Comparison of ENCODE assay signal across 8 cellular contexts in the genomic region with DNA sequence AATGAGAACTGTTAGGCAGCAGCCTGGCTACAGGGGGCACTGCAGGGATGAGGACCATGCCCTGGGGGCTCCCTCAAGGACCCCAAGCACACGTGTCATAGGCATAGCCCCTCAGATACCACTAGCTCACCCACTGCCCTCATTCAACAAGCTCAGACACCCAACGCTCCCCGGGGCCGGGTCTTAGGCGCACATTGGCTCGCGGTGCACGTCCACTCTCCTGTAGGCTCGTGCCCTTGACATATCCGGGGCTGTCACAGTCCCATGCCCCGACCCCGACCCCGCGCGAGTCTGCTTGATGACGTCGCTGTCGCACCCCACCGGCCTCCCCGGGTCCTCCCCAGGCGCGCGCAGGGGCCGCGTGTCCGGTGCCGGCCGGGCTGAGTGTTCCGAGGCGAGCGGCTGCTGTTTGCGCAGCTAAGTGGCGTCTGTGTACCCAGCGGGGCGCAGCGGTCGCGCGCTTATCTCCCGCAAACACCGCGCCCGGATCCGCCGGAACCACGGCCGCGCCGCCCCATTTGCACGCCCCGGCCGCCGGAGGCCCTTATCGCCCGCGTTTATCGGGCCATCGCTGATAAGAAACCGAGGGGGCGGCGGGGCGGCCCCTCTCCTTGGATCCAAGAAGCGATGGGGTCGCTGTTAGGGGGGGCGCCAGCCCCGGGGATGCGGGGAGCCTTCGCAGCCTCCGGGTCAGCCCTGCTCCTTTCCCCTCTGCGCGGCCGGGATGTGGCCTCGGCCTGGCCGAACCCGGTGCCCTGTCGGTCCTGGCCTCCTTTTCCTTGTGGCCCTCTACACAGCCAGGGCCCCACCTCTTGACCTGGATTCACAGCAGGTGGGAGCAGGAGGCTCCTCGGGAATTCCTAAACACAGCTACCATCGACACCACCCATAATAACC. TPM values are rescaled to one million over a fixed set of nuclear protein-coding genes. Genes with fewer than 3 reads are reported as not detected.
A peak's percentile ranks its signal among the peaks of the same experiment; 100 is the strongest.
DNase-seq lines count a peak whose midpoint lies in the region; ATAC-seq and TF ChIP-seq lines count a peak whose summit lies in the region.

No MANE protein-coding gene starts in this region.

- H3K9ac ChIP-seq in PC-3 (ENCODE audit: low read length) (no peak overlapping the region), Karpas-422 (ENCODE audit: low read length) (no peak overlapping the region)

- no peaks in the 10 kb centered on the region for H3K36me3 ChIP-seq in PC-3 (ENCODE audit: low read depth, low read length)
- no peaks in the 10 kb centered on the region for H3K36me3 ChIP-seq in Karpas-422 (ENCODE audit: insufficient read depth, low read length)

- H3K27ac ChIP-seq in PC-3 (ENCODE audit: low read length): no peak overlapping the region
- H3K27ac ChIP-seq in Karpas-422 (ENCODE audit: low read length): no peak overlapping the region

- H3K9me2 ChIP-seq in PC-3 (replicated peaks; ENCODE audit: low read length) (no peaks in the 10 kb centered on the region), Karpas-422 (replicated peaks; ENCODE audit: insufficient read depth, low read length) (no peaks in the 10 kb centered on the region)

- H3K79me2 ChIP-seq in PC-3 (ENCODE audit: low read length) (no peaks in the 10 kb centered on the region), Karpas-422 (ENCODE audit: low read length) (no peaks in the 10 kb centered on the region)

- POLR2A ChIA-PET in PC-3 (lab: Charles Lee; ENCODE audit: unreplicated experiment): no interaction called here

- peak; percentile 31 for DNase-seq in ELF-1 (ENCODE audit: low read depth, low spot score)
- no peak for DNase-seq in PC-3
- no peak for DNase-seq in fibroblast of the aortic adventitia (ENCODE audit: low read depth)
- peak; percentile 83 for DNase-seq in posterior vena cava (ENCODE audit: low spot score)
- DNase-seq in Kasumi-1 (lab: John Stamatoyannopoulos, UW): no peak
- DNase-seq in Karpas-422: no peak
- no peak for DNase-seq in NCI-H2171 (lab: John Stamatoyannopoulos, UW)

- H2AFZ ChIP-seq in PC-3 (ENCODE audit: low read length) (peak overlapping the region; percentile 37; the same call in 1 of the 2 replicates), Karpas-422 (ENCODE audit: low read length) (no peak overlapping the region)

- H4K20me1 ChIP-seq in PC-3 (ENCODE audit: low read length) (no peaks in the 10 kb centered on the region), Karpas-422 (ENCODE audit: insufficient read depth, low read depth, low read length) (no peaks in the 10 kb centered on the region; the same call in 1 of the 2 replicates)

- H3K4me1 ChIP-seq in PC-3 (ENCODE audit: insufficient read depth, low read length) (no peaks in the 10 kb centered on the region), Karpas-422 (ENCODE audit: low read length) (no peaks in the 10 kb centered on the region)

- H3K4me3 ChIP-seq in PC-3 (ENCODE audit: low read length) (peak overlapping the region; percentile 40), fibroblast of the aortic adventitia (ENCODE audit: low read depth, low read length) (peak overlapping the region; percentile 39), Karpas-422 (ENCODE audit: low read length) (no peak overlapping the region)

- TF ChIP-seq CTCF in PC-3 (conservative IDR thresholded peaks at IDR 0.05; ENCODE audit: low read depth, low read length) (peak; percentile 46), fibroblast of the aortic adventitia (IDR thresholded peaks at IDR 0.05; ENCODE audit: insufficient read depth, low read length) (no peak)

- H3K9me3 ChIP-seq in PC-3 (ENCODE audit: low read length) (no peaks in the 10 kb centered on the region), Karpas-422 (ENCODE audit: low read length) (no peaks in the 10 kb centered on the region)

- H3K4me2 ChIP-seq in PC-3 (ENCODE audit: low read length) (peak overlapping the region; percentile 51), Karpas-422 (ENCODE audit: low read depth, low read length, poor library complexity, severe bottlenecking) (no peak overlapping the region)

- no peak; the same call in 1 of the 2 replicates for ATAC-seq in PC-3
- ATAC-seq in HG03342 (IDR thresholded peaks at IDR 0.05; ENCODE audit: unreplicated experiment): no peak

- H3K27me3 ChIP-seq in PC-3 (ENCODE audit: low read length): peaks cover 51% of the 10 kb centered on the region
- H3K27me3 ChIP-seq in Karpas-422 (ENCODE audit: low read length): no peaks in the 10 kb centered on the region

- intact Hi-C loops in PC-3 (cut with micrococcal nuclease): no loop called here
- intact Hi-C loops in posterior vena cava (cut with DNase I): no loop called here

- CTCF ChIA-PET in PC-3 (lab: Charles Lee): no interaction called here

- no TSS peak for BruUV-seq in PC-3 (replicated peaks; lab: Mats Ljungman, UMichigan)

- H3F3A ChIP-seq in PC-3 (ENCODE audit: low read length, unreplicated experiment): no peaks in the 10 kb centered on the region

RNA-seq across cellular contexts. Expression of a gene that starts 20.7 kb away (rescaled TPM):
- total RNA-seq in PC-3 (2014; rRNA removed) (13.5 and 14.3 TPM in 2 replicates), fibroblast of the aortic adventitia (ENCODE audit: low replicate concordance) (0.16 and 2.5 TPM in 2 replicates), posterior vena cava (1 to 10 TPM in 1 of 2 donors, under 1 TPM in 1; 0.86 to 1.2 TPM)
- total RNA-seq in Karpas-422 (2014; rRNA removed; shearing (Covaris generic); ENCODE audit: low replicate concordance): 2.4 and 4.3 TPM in 2 replicates

RNA-seq across cellular contexts. Expression of a gene that starts 30.0 kb away (rescaled TPM):
- total RNA-seq in PC-3 (2014; rRNA removed) (not detected in 2 replicates), fibroblast of the aortic adventitia (ENCODE audit: low replicate concordance) (not detected in 2 replicates), posterior vena cava (not detected)
- total RNA-seq in Karpas-422 (2014; rRNA removed; shearing (Covaris generic); ENCODE audit: low replicate concordance): 0.51 TPM in 1 of 2 replicates, not detected in the other

RNA-seq across cellular contexts. Expression of a gene that starts 31.0 kb away (rescaled TPM):
- total RNA-seq in PC-3 (2014; rRNA removed) (75.5 and 85.8 TPM in 2 replicates), fibroblast of the aortic adventitia (ENCODE audit: low replicate concordance) (28.5 and 41.9 TPM in 2 replicates), posterior vena cava (10 to 100 TPM; 12.9 to 14.8 TPM)
- total RNA-seq in Karpas-422 (2014; rRNA removed; shearing (Covaris generic); ENCODE audit: low replicate concordance): 26.6 and 42.4 TPM in 2 replicates

RNA-seq across cellular contexts. Expression of a gene that starts 41.5 kb away (rescaled TPM):
- total RNA-seq in PC-3 (2014; rRNA removed) (not detected in 2 replicates), fibroblast of the aortic adventitia (ENCODE audit: low replicate concordance) (not detected in 2 replicates), posterior vena cava (not detected)
- total RNA-seq in Karpas-422 (2014; rRNA removed; shearing (Covaris generic); ENCODE audit: low replicate concordance): not detected in 2 replicates

Comparison
In these comparisons a context has a peak if more than half of its experiments do, and no peak if none do; other contexts are left out.
1. DNase-seq: peak in ELF-1 (single experiment) and posterior vena cava (single experiment); none in PC-3 (single experiment), fibroblast of the aortic adventitia (single experiment), Kasumi-1 (0 of 2), Karpas-422 (single experiment) and NCI-H2171 (single experiment).